In genomic region chr2:677056-677949, GRCh38 we compare ENCODE assay signal across 1 cellular context.
A peak's percentile ranks its signal among the peaks of the same experiment; 100 is the strongest.
TF ChIP-seq lines count a peak whose summit lies in the region.

TSS of gene TMEM18 (minus strand) at chr2:677406. CDS start at chr2:677345, 61 bp downstream.

TF ChIP-seq in HepG2, 621 proteins besides CTCF, POLR2A, EP300 and RAD21 (continued from another document and continues in another):
- TF ChIP-seq ZNF18 (CRISPR knock-in tag; IDR thresholded peaks at IDR 0.05; ENCODE audit: insufficient replicate concordance), result peak; percentile 75
- peak; percentile 94 for TF ChIP-seq SMYD3 (CRISPR knock-in tag; IDR thresholded peaks at IDR 0.05)
- TF ChIP-seq MLXIP (CRISPR knock-in tag; IDR thresholded peaks at IDR 0.05; ENCODE audit: borderline replicate concordance), result no peak; the same call in 1 of the 2 replicates
- TF ChIP-seq CREBL2 (CRISPR knock-in tag; IDR thresholded peaks at IDR 0.05; ENCODE audit: borderline replicate concordance), result peak; percentile 95; the same call in 1 of the 2 replicates
- TF ChIP-seq EED (CRISPR knock-in tag; IDR thresholded peaks at IDR 0.05), result peak; percentile 40; the same call in 1 of the 2 replicates
- TF ChIP-seq PRDM10 (CRISPR knock-in tag; IDR thresholded peaks at IDR 0.05; ENCODE audit: low read depth), result peak; percentile 68; the same call in 1 of the 2 replicates
- peak; percentile 59; the same call in 1 of the 2 replicates for TF ChIP-seq ZNF136 (CRISPR knock-in tag; IDR thresholded peaks at IDR 0.05; ENCODE audit: low read depth)
- TF ChIP-seq IRF9 (CRISPR knock-in tag; IDR thresholded peaks at IDR 0.05; ENCODE audit: borderline replicate concordance), result peak; percentile 76; the same call in 1 of the 2 replicates
- TF ChIP-seq CENPT (CRISPR knock-in tag; IDR thresholded peaks at IDR 0.05; ENCODE audit: low read depth), result peak; percentile 85
- peak; percentile 90 for TF ChIP-seq ZNF317 (CRISPR knock-in tag; IDR thresholded peaks at IDR 0.05)
- 0 out of 2 replicates have a peak, but pooled peaks have one; percentile 22 for TF ChIP-seq ZC3H13 (CRISPR knock-in tag; IDR thresholded peaks at IDR 0.05)
- TF ChIP-seq ZXDC (CRISPR knock-in tag; IDR thresholded peaks at IDR 0.05), result peak; percentile 95
- TF ChIP-seq ARNT2 (CRISPR knock-in tag; IDR thresholded peaks at IDR 0.05; ENCODE audit: low read depth), result peak; percentile 98
- TF ChIP-seq RARA (CRISPR knock-in tag; IDR thresholded peaks at IDR 0.05), result peak; percentile 47; the same call in 1 of the 2 replicates
- TF ChIP-seq RNF2 (conservative IDR thresholded peaks at IDR 0.05; ENCODE audit: low read depth), result peak; percentile 86
- TF ChIP-seq BCLAF1 (IDR thresholded peaks at IDR 0.05), result no peak
- TF ChIP-seq ZNF782 (CRISPR knock-in tag; IDR thresholded peaks at IDR 0.05; ENCODE audit: borderline replicate concordance), result peak; percentile 76; the same call in 1 of the 2 replicates
- peak; percentile 76 for TF ChIP-seq ZNF138 (CRISPR knock-in tag; IDR thresholded peaks at IDR 0.05; ENCODE audit: low read depth)
- no peak for TF ChIP-seq SYNCRIP (IDR thresholded peaks at IDR 0.05; ENCODE audit: insufficient read depth, low read depth, low read length)
- no peak for TF ChIP-seq ZMAT5 (CRISPR knock-in tag; IDR thresholded peaks at IDR 0.05; ENCODE audit: borderline replicate concordance, low read depth)
- peak; percentile 53; the same call in 1 of the 2 replicates for TF ChIP-seq CBX2 (IDR thresholded peaks at IDR 0.05; ENCODE audit: low read depth, low read length)
- 0 out of 2 replicates have a peak, but pooled peaks have one; percentile 30 for TF ChIP-seq CBX2 (CRISPR knock-in tag; IDR thresholded peaks at IDR 0.05; ENCODE audit: low read depth)
- TF ChIP-seq TSC22D2 (CRISPR knock-in tag; IDR thresholded peaks at IDR 0.05; ENCODE audit: borderline replicate concordance), result peak; percentile 77; the same call in 1 of the 2 replicates
- no peak; the same call in 1 of the 2 replicates for TF ChIP-seq RELA (CRISPR knock-in tag; IDR thresholded peaks at IDR 0.05)
- TF ChIP-seq ZNF24 (IDR thresholded peaks at IDR 0.05), result peak; percentile 40; the same call in 1 of the 2 replicates
- TF ChIP-seq SMAD9 (CRISPR knock-in tag; IDR thresholded peaks at IDR 0.05), result no peak
- TF ChIP-seq PAX8 (CRISPR knock-in tag; IDR thresholded peaks at IDR 0.05; ENCODE audit: borderline replicate concordance), result peak; percentile 64; the same call in 1 of the 2 replicates
- no peak for TF ChIP-seq SRSF9 (IDR thresholded peaks at IDR 0.05; ENCODE audit: borderline replicate concordance, insufficient read depth, low read depth, low read length, poor library complexity, severe bottlenecking)
- TF ChIP-seq MBNL3 (CRISPR knock-in tag; conservative IDR thresholded peaks at IDR 0.05), result no peak
- TF ChIP-seq ELF3 (CRISPR knock-in tag; IDR thresholded peaks at IDR 0.05), result peak; percentile 83; the same call in 1 of the 2 replicates
- TF ChIP-seq MTF1 (CRISPR knock-in tag; IDR thresholded peaks at IDR 0.05), result no peak
- peak; percentile 36; the same call in 1 of the 2 replicates for TF ChIP-seq SIX1 (CRISPR knock-in tag; IDR thresholded peaks at IDR 0.05; ENCODE audit: borderline replicate concordance)
- TF ChIP-seq SMARCE1 (IDR thresholded peaks at IDR 0.05; ENCODE audit: borderline replicate concordance), result no peak
- TF ChIP-seq YEATS4 (CRISPR knock-in tag; IDR thresholded peaks at IDR 0.05; ENCODE audit: borderline replicate concordance), result peak; percentile 98
- TF ChIP-seq HBP1 (CRISPR knock-in tag; IDR thresholded peaks at IDR 0.05; ENCODE audit: low read depth), result peak; percentile 18; the same call in 1 of the 2 replicates
- TF ChIP-seq TP53 (CRISPR knock-in tag; conservative IDR thresholded peaks at IDR 0.05), result peak; percentile 90
- 0 out of 2 replicates have a peak, but pooled peaks have one; percentile 52 for TF ChIP-seq TEAD2 (CRISPR knock-in tag; IDR thresholded peaks at IDR 0.05)
- peak; percentile 98 for TF ChIP-seq ZMYM4 (CRISPR knock-in tag; IDR thresholded peaks at IDR 0.05)
- peak; percentile 34; the same call in 1 of the 2 replicates for TF ChIP-seq ARHGAP35 (CRISPR knock-in tag; IDR thresholded peaks at IDR 0.05; ENCODE audit: borderline replicate concordance)
- TF ChIP-seq KDM4B (CRISPR knock-in tag; IDR thresholded peaks at IDR 0.05), result peak; percentile 89
- peak; percentile 92 for TF ChIP-seq SIN3A (IDR thresholded peaks at IDR 0.05; ENCODE audit: borderline replicate concordance, low read depth, low read length)
- peak; percentile 54; the same call in 1 of the 2 replicates for TF ChIP-seq SIX4 (CRISPR knock-in tag; IDR thresholded peaks at IDR 0.05)
- TF ChIP-seq NR3C1 (CRISPR knock-in tag; IDR thresholded peaks at IDR 0.05), result no peak
- no peak; the same call in 1 of the 2 replicates for TF ChIP-seq MYNN (CRISPR knock-in tag; IDR thresholded peaks at IDR 0.05; ENCODE audit: low read depth)
- TF ChIP-seq GPN1 (CRISPR knock-in tag; IDR thresholded peaks at IDR 0.05; ENCODE audit: borderline replicate concordance), result peak; percentile 49; the same call in 1 of the 2 replicates
- TF ChIP-seq SRF (IDR thresholded peaks at IDR 0.05; ENCODE audit: low read depth, low read length), result no peak
